39 cellular contexts compared by ENCODE assay signal in the genomic region with DNA sequence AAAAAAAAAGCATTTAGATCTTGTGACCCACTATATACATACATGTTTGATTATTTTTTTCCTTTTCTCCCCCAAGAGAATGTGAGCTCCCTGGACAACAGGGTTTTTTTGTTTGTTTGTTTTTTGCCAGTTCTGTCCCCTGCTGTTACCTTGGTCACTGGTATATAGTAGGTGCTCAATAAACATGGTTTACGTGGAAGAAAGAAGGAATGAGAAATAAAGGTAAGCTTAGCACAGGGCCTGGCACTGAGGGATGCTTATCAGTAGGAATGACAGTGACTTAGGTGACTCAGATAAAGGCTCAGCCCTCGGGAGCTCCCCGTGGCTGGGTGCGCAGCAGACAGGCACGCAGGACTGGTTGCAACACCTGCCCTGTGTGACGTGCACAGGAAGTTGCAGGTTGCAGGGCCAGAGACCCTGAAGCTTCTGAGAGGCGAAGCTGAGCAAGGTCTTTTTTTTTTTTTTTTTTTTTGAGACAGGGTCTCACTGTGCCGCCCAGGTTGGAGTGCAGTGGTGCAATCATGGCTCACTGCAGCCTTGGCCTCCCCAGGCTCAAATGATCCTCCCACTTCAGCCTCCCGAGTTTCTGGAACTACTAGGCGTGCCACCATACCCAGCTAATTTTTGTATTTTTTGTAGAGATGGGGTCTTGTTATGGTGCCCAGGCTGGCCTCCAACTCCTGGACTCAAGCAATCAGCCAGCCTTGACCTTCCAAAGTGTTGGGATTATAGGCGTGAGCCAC. TPM values are rescaled to one million over a fixed set of nuclear protein-coding genes. Genes with fewer than 3 reads are reported as not detected.
"Had no signal": no experiment of that assay in that cellular context is flagged by ENCODE, and none has a peak within 500 bp of the region (broad histone marks: within the 10 kb centered on the region; RNA-seq: fewer than 3 reads in every experiment).

No MANE protein-coding gene starts in this region.

- ATAC-seq: activated CD4-positive, alpha-beta T cell treated with anti-CD3 and anti-CD28 coated beads for 36 hours; activated CD8-positive, alpha-beta memory T cell treated with anti-CD3 and anti-CD28 coated beads, Interleukin-2, amount 10 ng/mL, durations not matched to agents 7 days and 5 days; activated CD8-positive, alpha-beta T cell treated with anti-CD3 and anti-CD28 coated beads, Interleukin-2, amount 10 ng/mL, durations not matched to agents 7 days and 5 days; activated naive CD8-positive, alpha-beta T cell treated with anti-CD3 and anti-CD28 coated beads, Interleukin-2, amount 50 U/mL, for 24 hours; gastroesophageal sphincter; T-helper 17 cell had no signal

- DNase-seq: activated CD4-positive, alpha-beta memory T cell treated with anti-CD3 and anti-CD28 coated beads for 36 hours; activated CD4-positive, alpha-beta T cell treated with anti-CD3 and anti-CD28 coated beads for 36 hours; activated CD4-positive, alpha-beta T cell treated with anti-CD3 and anti-CD28 coated beads, Interleukin-2, amount 10 ng/mL, durations not matched to agents 24 days and 14 days; activated CD4-positive, CD25-positive, alpha-beta regulatory T cell; activated CD4-positive, CD25-positive, alpha-beta regulatory T cell treated with anti-CD3 and anti-CD28 coated beads, Interleukin-2, amount 50 U/mL, for 72 hours; activated CD8-positive, alpha-beta memory T cell treated with anti-CD3 and anti-CD28 coated beads, Interleukin-2, amount 10 ng/mL, durations not matched to agents 7 days and 5 days; activated CD8-positive, alpha-beta memory T cell treated with anti-CD3 and anti-CD28 coated beads, Interleukin-2, amount 50 U/mL, for 4 hours; activated CD8-positive, alpha-beta T cell treated with anti-CD3 and anti-CD28 coated beads, Interleukin-2, amount 10 ng/mL, durations not matched to agents 7 days and 5 days; activated effector memory CD4-positive, alpha-beta T cell treated with anti-CD3 and anti-CD28 coated beads, Interleukin-2, amount 50 U/mL, for 16 hours; activated naive CD4-positive, alpha-beta T cell treated with anti-CD3 and anti-CD28 coated beads for 36 hours; activated naive CD8-positive, alpha-beta T cell treated with anti-CD3 and anti-CD28 coated beads for 36 hours; activated naive CD8-positive, alpha-beta T cell treated with anti-CD3 and anti-CD28 coated beads, Interleukin-2, amount 50 U/mL, for 24 hours; activated T-cell treated with anti-CD3 and anti-CD28 coated beads, Interleukin-2, amount 50 U/mL, for 1 hour; activated T-cell treated with anti-CD3 and anti-CD28 coated beads, Interleukin-2, amount 50 U/mL, for 48 hours; amygdala; aorta; central memory CD4-positive, alpha-beta T cell; cerebellar nuclear complex; colonic mucosa; effector CD8-positive, alpha-beta T cell; esophagus squamous epithelium; foreskin melanocyte; T-helper 1 cell; T-helper 17 cell; T1000 had no signal

- H3K27ac ChIP-seq: adrenal gland, breast epithelium, cardiac muscle cell, colonic mucosa, epithelial cell of prostate, esophagus squamous epithelium, gastroesophageal sphincter had no signal

- H3K27me3 ChIP-seq: adrenal gland, breast epithelium, cardiac muscle cell, colonic mucosa had no signal

- H3K9me3 ChIP-seq: adrenal gland, breast epithelium, colonic mucosa, esophagus squamous epithelium, gastroesophageal sphincter had no signal

- H3K36me3 ChIP-seq: adrenal gland, breast epithelium, cardiac muscle cell, colonic mucosa, esophagus squamous epithelium, gastroesophageal sphincter had no signal

- FAIRE-seq: endometrium, endothelial cell of umbilical vein had no signal

- H3K4me1 ChIP-seq: breast epithelium, colonic mucosa, gastroesophageal sphincter had no signal

- H3K4me3 ChIP-seq: adrenal gland, breast epithelium, cardiac muscle cell, colonic mucosa, esophagus squamous epithelium, gastroesophageal sphincter had no signal

RNA-seq across cellular contexts. Expression of a gene that starts 31.1 kb away (rescaled TPM):
- total RNA-seq: activated CD4-positive, alpha-beta T cell treated with anti-CD3 and anti-CD28 coated beads for 36 hours; activated CD4-positive, alpha-beta T cell treated with anti-CD3 and anti-CD28 coated beads, Interleukin-2, amount 10 ng/mL, durations not matched to agents 24 days and 14 days; activated CD8-positive, alpha-beta memory T cell treated with anti-CD3 and anti-CD28 coated beads for 36 hours; activated CD8-positive, alpha-beta memory T cell treated with anti-CD3 and anti-CD28 coated beads, Interleukin-2, amount 10 ng/mL, durations not matched to agents 7 days and 5 days; activated CD8-positive, alpha-beta T cell treated with anti-CD3 and anti-CD28 coated beads, Interleukin-2, amount 10 ng/mL, durations not matched to agents 7 days and 5 days; activated naive CD4-positive, alpha-beta T cell treated with anti-CD3 and anti-CD28 coated beads for 36 hours; activated naive CD8-positive, alpha-beta T cell treated with anti-CD3 and anti-CD28 coated beads for 36 hours; activated T-helper 1 cell treated with anti-CD3 and anti-CD28 coated beads, Interleukin-12 subunit alpha, Interleukin-12 subunit beta, Interleukin-2, Interleukin-4 antibody, amounts not matched to agents 30 ng/mL and 10 ng/mL and 1 ng/mL, durations not matched to agents 14 hours and 24 hours and 36 hours; activated T-helper 2 cell treated with anti-CD3 and anti-CD28 coated beads, Interferon-gamma antibody, Interleukin-2, Interleukin-4, amounts not matched to agents 10 μg/mL and 5 μg/mL and 100 μg/mL, durations not matched to agents 14 hours and 24 hours and 36 hours; adrenal gland; aorta; breast epithelium; cardiac muscle cell; colonic mucosa; dermis microvascular lymphatic vessel endothelial cell; fibroblast of lung; fibroblast of villous mesenchyme; glomerular endothelial cell; T-helper 17 cell had no signal
- polyA plus RNA-seq: adrenal gland, aorta, cardiac muscle cell, fibroblast of lung had no signal
